In the genomic region with DNA sequence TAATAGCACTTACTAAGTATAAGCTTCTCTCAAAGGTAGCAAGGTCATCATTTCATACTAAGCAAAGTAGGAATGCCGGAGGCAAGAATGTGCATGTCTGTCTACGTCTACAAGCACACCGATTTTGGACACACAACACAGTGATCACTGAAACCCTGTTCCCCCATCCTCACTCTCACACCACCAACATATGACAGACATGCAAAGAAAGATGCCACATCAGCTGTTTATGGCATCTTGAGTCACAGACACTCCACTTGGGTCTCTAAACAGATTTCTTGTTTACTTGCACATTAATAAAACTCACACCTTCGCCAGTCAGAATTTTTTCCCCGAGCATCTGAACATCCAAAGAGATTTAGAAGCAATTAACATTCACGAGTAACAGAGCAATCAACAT, we compare ENCODE assay signal across 27 cellular contexts.
"Had no signal": no experiment of that assay in that cellular context is flagged by ENCODE, and none has a peak within 500 bp of the region (broad histone marks: within the 10 kb centered on the region; RNA-seq: fewer than 3 reads in every experiment).

No MANE protein-coding gene starts in this region.

- H3K36me3 ChIP-seq: ascending aorta, cardiac muscle cell, SJSA1 had no signal

- FAIRE-seq: TTC549 had no signal

- H3K9ac ChIP-seq: SK-N-SH had no signal

- ATAC-seq: activated CD4-positive, alpha-beta T cell treated with anti-CD3 and anti-CD28 coated beads for 36 hours; activated CD8-positive, alpha-beta T cell treated with anti-CD3 and anti-CD28 coated beads, Interleukin-2, amount 10 ng/mL, durations not matched to agents 7 days and 5 days; Panc1 had no signal

- H3K4me1 ChIP-seq: ascending aorta, SJSA1 had no signal

- DNase-seq: activated CD4-positive, alpha-beta T cell treated with anti-CD3 and anti-CD28 coated beads for 36 hours; activated CD4-positive, alpha-beta T cell treated with anti-CD3 and anti-CD28 coated beads, Interleukin-2, amount 10 ng/mL, durations not matched to agents 7 days and 5 days; activated CD4-positive, alpha-beta T cell treated with anti-CD3 and anti-CD28 coated beads, Interleukin-2, amount 50 U/mL, for 48 hours; activated CD8-positive, alpha-beta T cell treated with anti-CD3 and anti-CD28 coated beads, Interleukin-2, amount 10 ng/mL, durations not matched to agents 7 days and 5 days; activated gamma-delta T cell; activated naive CD4-positive, alpha-beta T cell treated with Interleukin-2 at 50 U/mL for 16 hours; activated naive CD8-positive, alpha-beta T cell treated with anti-CD3 and anti-CD28 coated beads, Interleukin-2, amount 10 ng/mL, durations not matched to agents 7 days and 5 days; activated T-cell treated with anti-CD3 and anti-CD28 coated beads, Interleukin-2, amount 50 U/mL, for 24 hours; amygdala; NCI-H1092 treated with DMSO at 0.1 percent for 48 hours; NCI-H1436; NCI-H1694; NCI-H1930; NCI-H2081 treated with DMSO at 0.1 percent for 48 hours; NCI-H2171; NCI-H2227 treated with DMSO at 0.1 percent for 48 hours; NCI-H446; NCI-H510A treated with DMSO at 0.1 percent for 48 hours; NCI-H526 treated with DMSO at 0.1 percent for 48 hours; NCI-H774; SHP77 treated with DMSO at 0.1 percent for 48 hours; SK-N-SH had no signal

- H3K4me2 ChIP-seq: SK-N-SH had no signal

- H3K4me3 ChIP-seq: ascending aorta, cardiac muscle cell, SJSA1 had no signal

- H3K9me3 ChIP-seq: ascending aorta, SJSA1, SK-N-SH had no signal

- H3K27me3 ChIP-seq: ascending aorta, cardiac muscle cell, SJSA1 had no signal

- H3K27ac ChIP-seq: ascending aorta, cardiac muscle cell, SJSA1 had no signal
